In the genomic region with DNA sequence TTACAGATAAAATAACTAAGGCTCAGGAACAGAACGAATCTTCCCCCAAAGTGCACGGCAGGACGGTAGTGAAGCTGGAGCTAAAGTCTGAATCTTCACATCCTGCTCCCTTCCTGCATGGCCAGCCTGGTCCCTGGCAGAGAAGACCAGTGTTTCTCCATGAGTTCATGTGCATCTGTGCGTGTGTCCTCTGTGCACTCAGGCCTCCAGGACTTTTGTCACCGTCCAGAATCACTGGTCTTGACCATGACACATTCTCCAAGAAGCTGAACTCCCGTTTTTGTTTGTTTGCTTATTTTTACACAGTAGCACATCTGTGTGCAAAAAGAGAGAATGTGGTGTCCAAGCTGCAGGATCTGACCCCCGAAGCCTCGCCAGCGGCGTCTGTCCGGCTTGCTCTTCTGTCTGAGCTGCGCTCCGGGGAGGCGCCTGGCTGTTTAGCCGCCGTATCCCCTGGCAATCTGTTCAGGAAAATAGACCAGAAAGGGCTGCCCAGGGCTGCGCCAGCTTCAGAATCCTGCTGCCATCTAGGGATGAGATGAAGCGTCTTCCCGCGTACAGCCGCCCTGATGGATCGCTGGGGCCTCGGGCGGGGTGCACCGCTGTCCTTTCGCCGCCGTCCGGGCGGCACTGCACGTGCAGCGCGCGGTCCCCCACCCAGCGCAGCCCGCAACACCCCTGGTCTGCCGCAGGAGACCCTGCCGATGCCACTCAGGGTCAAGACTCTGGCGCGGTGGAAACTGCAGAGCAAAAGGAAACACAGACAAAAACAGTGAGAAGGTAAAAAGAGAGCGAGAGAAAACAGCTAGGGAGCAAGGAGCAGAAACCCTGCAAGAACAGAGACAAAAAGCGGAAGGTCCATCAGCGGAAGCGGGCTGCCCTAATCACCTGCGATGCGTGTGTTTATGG, we compare ENCODE assay signal across 8 cellular contexts.
DNase-seq lines count a peak whose midpoint lies in the region; ATAC-seq and TF ChIP-seq lines count a peak whose summit lies in the region.

No MANE protein-coding gene starts in this region.

- H3K9ac ChIP-seq in SK-N-MC (ENCODE audit: insufficient read length): no peak overlapping the region

- DNase-seq in AG10803 (ENCODE audit: low read depth): peak; percentile 51
- DNase-seq in SK-N-MC (ENCODE audit: low read depth, low spot score): no peak
- peak; percentile 77 for DNase-seq in fibroblast of the conjunctiva (ENCODE audit: low read depth)
- DNase-seq in neural crest cell (ENCODE audit: low read depth, low spot score): peak; percentile 59
- DNase-seq in foreskin melanocyte: no peak
- DNase-seq in effector CD8-positive, alpha-beta T cell (lab: John Stamatoyannopoulos, UW): no peak

- H3K4me1 Mint-ChIP-seq in neural crest cell: peaks cover 58% of the 10 kb centered on the region

- no peaks in the 10 kb centered on the region for H3K9me3 ChIP-seq in SK-N-MC (ENCODE audit: low read depth, low read length)

- peaks cover 8% of the 10 kb centered on the region for H3K27me3 Mint-ChIP-seq in neural crest cell (ENCODE audit: low read depth)

- no peaks in the 10 kb centered on the region for H3K36me3 Mint-ChIP-seq in neural crest cell (ENCODE audit: low read depth)

- H3K27ac Mint-ChIP-seq in neural crest cell (ENCODE audit: unreplicated experiment): peak overlapping the region; percentile 85

- H3K27ac ChIP-seq in SK-N-MC: no peak overlapping the region

- no peaks in the 10 kb centered on the region for H3K36me3 ChIP-seq in SK-N-MC (ENCODE audit: insufficient read depth, low read length)

- H3K4me3 Mint-ChIP-seq in neural crest cell: peak overlapping the region; percentile 91

- TF ChIP-seq CTCF in AG10803 (conservative IDR thresholded peaks at IDR 0.05; ENCODE audit: low read length): peak; percentile 51
- peak; percentile 61 for TF ChIP-seq CTCF in LNCAP (IDR thresholded peaks at IDR 0.05)
- TF ChIP-seq CTCF in neural crest cell (conservative IDR thresholded peaks at IDR 0.05): peak; percentile 61

- H3K4me3 ChIP-seq in AG10803 (ENCODE audit: low read length) (peak overlapping the region; percentile 48), SK-N-MC (peak overlapping the region; percentile 71)

- no peaks in the 10 kb centered on the region for H3K9me3 Mint-ChIP-seq in neural crest cell

- ATAC-seq in HG03108 (IDR thresholded peaks at IDR 0.05; ENCODE audit: unreplicated experiment): no peak

Comparison
In these comparisons a context has a peak if more than half of its experiments do, and no peak if none do; other contexts are left out.
1. DNase-seq: peak in AG10803 (single experiment), fibroblast of the conjunctiva (single experiment) and neural crest cell (single experiment); none in SK-N-MC (single experiment), foreskin melanocyte (single experiment) and effector CD8-positive, alpha-beta T cell (single experiment).
2. Peak in every context shown above with its lines, with median percentiles within 50 percentile points of each other: CTCF ChIP-seq.